ENCODE assay signal across 17 cellular contexts in the genomic region with DNA sequence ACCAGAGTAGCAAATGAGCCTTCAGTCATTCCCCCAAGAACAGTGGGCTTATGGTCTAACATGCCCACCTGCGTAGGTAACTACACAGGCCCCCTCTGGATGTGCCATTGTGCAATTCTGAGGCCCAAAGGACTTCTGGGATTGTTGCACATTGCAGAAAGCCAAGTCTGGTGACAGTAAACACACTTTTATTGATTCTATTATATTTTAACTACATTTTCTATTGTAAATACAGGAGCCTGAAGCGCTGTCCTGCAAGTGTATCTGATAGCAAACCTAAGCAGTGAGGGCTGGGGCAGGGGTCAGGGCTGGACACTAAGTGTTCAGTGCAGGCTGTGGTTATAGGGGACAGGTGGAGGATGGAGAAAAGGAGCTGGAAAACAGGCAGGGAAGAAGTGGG. TPM values are rescaled to one million over a fixed set of nuclear protein-coding genes. Genes with fewer than 3 reads are reported as not detected.
DNase-seq lines count a peak whose midpoint lies in the region; ATAC-seq and TF ChIP-seq lines count a peak whose summit lies in the region.
"Had no signal": no experiment of that assay in that cellular context is flagged by ENCODE, and none has a peak within 500 bp of the region (broad histone marks: within the 10 kb centered on the region; RNA-seq: fewer than 3 reads in every experiment).

No MANE protein-coding gene starts in this region.

- H3K27me3 Mint-ChIP-seq in Calu3 (ENCODE audit: unreplicated experiment), result no peaks in the 10 kb centered on the region
- H3K27me3 Mint-ChIP-seq in naive thymus-derived CD8-positive, alpha-beta T cell, result no peaks in the 10 kb centered on the region
- no peaks in the 10 kb centered on the region for H3K27me3 Mint-ChIP-seq in MCF 10A (ENCODE audit: insufficient read depth, unreplicated experiment)

- DNase-seq in Calu3 (no peak), HuH-7.5 (ENCODE audit: low spot score) (peak; percentile 23), left lobe of liver (ENCODE audit: low spot score) (no peak), MCF 10A (ENCODE audit: unreplicated experiment) (no peak), epidermal melanocyte (ENCODE audit: insufficient read length, low spot score) (no peak), brain microvascular endothelial cell (no peak)
- no peak for DNase-seq in naive thymus-derived CD8-positive, alpha-beta T cell
- DNase-seq: ACHN, C1 segment of cervical spinal cord, DMS79, IMR-90, Kasumi-1, NCI-H1105, NCI-H1694 treated with DMSO at 0.1 percent for 48 hours had no signal

- peaks cover 35% of the 10 kb centered on the region for H3K36me3 ChIP-seq in brain microvascular endothelial cell (replicated peaks)

- in situ Hi-C loops in brain microvascular endothelial cell (cut with HindIII; ENCODE audit: low pct_ligation_motif_present, low sequenced_read_pairs), result no loop called here

- H3K9me3 Mint-ChIP-seq in Calu3 (ENCODE audit: low read depth, unreplicated experiment), result no peaks in the 10 kb centered on the region
- H3K9me3 Mint-ChIP-seq in naive thymus-derived CD8-positive, alpha-beta T cell, result no peaks in the 10 kb centered on the region
- H3K9me3 Mint-ChIP-seq in MCF 10A (ENCODE audit: unreplicated experiment), result no peaks in the 10 kb centered on the region

- H3K27me3 ChIP-seq in brain microvascular endothelial cell (replicated peaks), result no peaks in the 10 kb centered on the region
- H3K27me3 ChIP-seq: SJCRH30 had no signal

- H3K27ac Mint-ChIP-seq in Calu3 (ENCODE audit: unreplicated experiment) (peak overlapping the region; percentile 23), MCF 10A (ENCODE audit: low read depth, unreplicated experiment) (no peak overlapping the region)
- H3K27ac Mint-ChIP-seq in naive thymus-derived CD8-positive, alpha-beta T cell, result peak overlapping the region in 7 of 10 donors; percentile 21 to 81 (median 41)

- no peak for TF ChIP-seq CTCF in Calu3 (IDR thresholded peaks at IDR 0.05; ENCODE audit: unreplicated experiment)
- TF ChIP-seq CTCF in MCF 10A (IDR thresholded peaks at IDR 0.05; ENCODE audit: unreplicated experiment), result no peak
- TF ChIP-seq CTCF in brain microvascular endothelial cell (IDR thresholded peaks at IDR 0.05; ENCODE audit: low read depth, low read length, missing control alignments), result no peak

- peaks cover 8% of the 10 kb centered on the region for H3K4me1 Mint-ChIP-seq in Calu3 (ENCODE audit: low read depth, unreplicated experiment)
- H3K4me1 Mint-ChIP-seq in naive thymus-derived CD8-positive, alpha-beta T cell, result peaks cover 0 to 12% (median 0%) of the 10 kb centered on the region in 4 donors
- no peaks in the 10 kb centered on the region for H3K4me1 Mint-ChIP-seq in MCF 10A (ENCODE audit: insufficient read depth, unreplicated experiment)

- peak; percentile 74 for ATAC-seq in left lobe of liver
- ATAC-seq in naive thymus-derived CD8-positive, alpha-beta T cell, result no peak
- no peak for ATAC-seq in GM18868 (IDR thresholded peaks at IDR 0.05; ENCODE audit: unreplicated experiment)
- ATAC-seq: Panc1 had no signal

- BruUV-seq in Calu3 (replicated peaks; lab: Mats Ljungman, UMichigan) (no TSS peak), MCF 10A (replicated peaks; lab: Mats Ljungman, UMichigan) (no TSS peak)

- POLR2A ChIA-PET in naive thymus-derived CD8-positive, alpha-beta T cell (lab: Charles Lee), result interaction anchor here (0.6 kb wide), 1 partner anchor 48 kb away, joined by 3 read pairs; no protein-coding TSS in a partner anchor
- POLR2A ChIA-PET in MCF 10A (lab: Yijun Ruan, JAX), result interaction anchor here (0.6 kb wide), 1 partner anchor 8 kb away, joined by 3 read pairs; no protein-coding TSS in a partner anchor

- CTCF ChIA-PET in Calu3 (lab: Charles Lee), result no interaction called here
- CTCF ChIA-PET in MCF 10A (lab: Yijun Ruan, JAX), result interaction anchor here (0.6 to 1.0 kb wide), 2 partner anchors 10 to 59 kb away, joined by 3 read pairs; no protein-coding TSS in a partner anchor

- no peak overlapping the region for H3K27ac ChIP-seq in brain microvascular endothelial cell
- H3K27ac ChIP-seq: SJCRH30 had no signal

- H3K4me3 ChIP-seq in brain microvascular endothelial cell (ENCODE audit: low read depth, low read length), result no peak overlapping the region
- H3K4me3 ChIP-seq: SJCRH30 had no signal

- peaks cover 5% of the 10 kb centered on the region for H3K36me3 Mint-ChIP-seq in Calu3 (ENCODE audit: insufficient read depth, unreplicated experiment)
- H3K36me3 Mint-ChIP-seq in naive thymus-derived CD8-positive, alpha-beta T cell, result peaks cover 4 to 85% (median 15%) of the 10 kb centered on the region in 3 donors
- H3K36me3 Mint-ChIP-seq in MCF 10A (ENCODE audit: insufficient read depth, unreplicated experiment), result peaks cover 85% of the 10 kb centered on the region

- no peak overlapping the region for H3K4me3 Mint-ChIP-seq in Calu3 (ENCODE audit: low read depth, unreplicated experiment)
- H3K4me3 Mint-ChIP-seq in naive thymus-derived CD8-positive, alpha-beta T cell, result no peak overlapping the region
- no peak overlapping the region for H3K4me3 Mint-ChIP-seq in MCF 10A (ENCODE audit: unreplicated experiment)

- intact Hi-C loops in Calu3 (cut with micrococcal nuclease; ENCODE audit: unreplicated experiment) (no loop called here), MCF 10A (cut with micrococcal nuclease) (no loop called here)

RNA-seq across cellular contexts. Expression of a gene that starts 57.5 kb away (rescaled TPM):
- 15.3 and 17.7 TPM in 2 replicates for total RNA-seq in Calu3 (2022)
- 2.3 TPM for total RNA-seq in left lobe of liver
- 10 to 100 TPM; 27.3 to 27.7 TPM for total RNA-seq in naive thymus-derived CD8-positive, alpha-beta T cell
- 10 to 100 TPM in 2 of 3 donors, 1 to 10 TPM in 1; 9.6 to 15.6 (median 14.8) TPM for polyA plus RNA-seq in naive thymus-derived CD8-positive, alpha-beta T cell
- 37.0 and 38.2 TPM in 2 replicates for total RNA-seq in MCF 10A (2022)
